Comparison of ENCODE assay signal across 3 cellular contexts in genomic region chr10:99605351-99605750, GRCh38.
TF ChIP-seq lines count a peak whose summit lies in the region.

No MANE protein-coding gene starts in this region.

TF ChIP-seq in A549, 52 proteins besides CTCF, POLR2A, EP300 and RAD21:
- no peak for TF ChIP-seq USF2 (IDR thresholded peaks at IDR 0.05)
- TF ChIP-seq ESRRA (IDR thresholded peaks at IDR 0.05; ENCODE audit: borderline replicate concordance, low read length): no peak
- peak; percentile 10 to 49; a peak in 2 of 4 replicates for TF ChIP-seq CEBPB (IDR thresholded peaks at IDR 0.05)

TF ChIP-seq in K562, 482 proteins besides CTCF, POLR2A, EP300 and RAD21:
- TF ChIP-seq CEBPB (tag; IDR thresholded peaks at IDR 0.05) (0 out of 2 replicates have a peak, but pooled peaks have one; percentile 22), GMEB1 (CRISPR knock-in tag; IDR thresholded peaks at IDR 0.05) (no peak)

TF ChIP-seq in WTC11, 78 proteins besides CTCF, POLR2A, EP300 and RAD21:
- TF ChIP-seq IRF1 (CRISPR knock-in tag; IDR thresholded peaks at IDR 0.05) (no peak), ZNF232 (CRISPR knock-in tag; IDR thresholded peaks at IDR 0.05) (no peak), EMX1 (CRISPR knock-in tag; IDR thresholded peaks at IDR 0.05) (no peak), NR3C1 (CRISPR knock-in tag; conservative IDR thresholded peaks at IDR 0.05; ENCODE audit: low read depth) (no peak), E2F4 (CRISPR knock-in tag; IDR thresholded peaks at IDR 0.05; ENCODE audit: borderline replicate concordance, low read depth) (no peak), ZNF263 (CRISPR knock-in tag; IDR thresholded peaks at IDR 0.05; ENCODE audit: low read depth) (no peak), SOX15 (CRISPR knock-in tag; IDR thresholded peaks at IDR 0.05) (no peak), ATF2 (CRISPR knock-in tag; IDR thresholded peaks at IDR 0.05; ENCODE audit: borderline replicate concordance, low read depth) (no peak)
